15 cellular contexts compared by ENCODE assay signal in genomic region chr17:21174719-21175118, GRCh38. TPM values are rescaled to one million over a fixed set of nuclear protein-coding genes. Genes with fewer than 3 reads are reported as not detected.
DNase-seq lines count a peak whose midpoint lies in the region; FAIRE-seq and TF ChIP-seq lines count a peak whose summit lies in the region.
"Had no signal": no experiment of that assay in that cellular context is flagged by ENCODE, and none has a peak within 500 bp of the region (broad histone marks: within the 10 kb centered on the region; RNA-seq: fewer than 3 reads in every experiment).

No MANE protein-coding gene starts in this region.

- H3K4me3 ChIP-seq in AG10803 (ENCODE audit: low read length): no peak overlapping the region
- H3K4me3 ChIP-seq in foreskin fibroblast (ENCODE audit: low read depth in 1 of 2, low read length in 2 of 2): no peak overlapping the region
- no peak overlapping the region for H3K4me3 ChIP-seq in ovary
- H3K4me3 ChIP-seq: breast epithelium had no signal

- no peaks in the 10 kb centered on the region for H3K9me3 Mint-ChIP-seq in activated CD4-positive, alpha-beta memory T cell treated with anti-CD3 and anti-CD28 coated beads, Interleukin-2, amount 10 ng/mL, durations not matched to agents 7 days and 5 days
- H3K9me3 Mint-ChIP-seq: stimulated activated naive CD8-positive, alpha-beta T cell treated with anti-CD3 and anti-CD28 coated beads, Interleukin-15, Interleukin-2, amounts not matched to agents 100 ng/mL and 50 ng/mL, for 24 hours had no signal

- no peaks in the 10 kb centered on the region for H3K36me3 ChIP-seq in ovary

- TF ChIP-seq CTCF in AG10803 (conservative IDR thresholded peaks at IDR 0.05; ENCODE audit: low read length): no peak
- no peak for TF ChIP-seq CTCF in foreskin fibroblast (IDR thresholded peaks at IDR 0.05; ENCODE audit: low read depth, low read length)
- TF ChIP-seq CTCF in ovary (IDR thresholded peaks at IDR 0.05): no peak

- H3K27ac ChIP-seq in ovary: peak overlapping the region in 1 of 2 donors; percentile 13

- CTCF ChIA-PET in activated CD4-positive, alpha-beta memory T cell treated with anti-CD3 and anti-CD28 coated beads, Interleukin-2, amount 10 ng/mL, durations not matched to agents 7 days and 5 days (lab: Charles Lee): interaction anchor here (0.6 kb wide), 1 partner anchor 37 kb away, joined by 3 read pairs; no protein-coding TSS in a partner anchor

- no peak overlapping the region for H3K4me3 Mint-ChIP-seq in activated CD4-positive, alpha-beta memory T cell treated with anti-CD3 and anti-CD28 coated beads, Interleukin-2, amount 10 ng/mL, durations not matched to agents 7 days and 5 days
- H3K4me3 Mint-ChIP-seq: stimulated activated naive CD8-positive, alpha-beta T cell treated with anti-CD3 and anti-CD28 coated beads, Interleukin-15, Interleukin-2, amounts not matched to agents 100 ng/mL and 50 ng/mL, for 24 hours had no signal

- H3K4me1 ChIP-seq in ovary (ENCODE audit: insufficient read depth): peaks cover 15% of the 10 kb centered on the region

- H3K9me3 ChIP-seq in ovary: no peaks in the 10 kb centered on the region
- H3K9me3 ChIP-seq: breast epithelium had no signal

- DNase-seq in AG10803 (ENCODE audit: low read depth): peak; percentile 91
- DNase-seq in amniotic epithelial cell (ENCODE audit: low read depth): peak; percentile 86
- DNase-seq in foreskin fibroblast: peak; percentile 41 to 66
- DNase-seq in ovary: peak; percentile 36 to 84 (median 60)
- DNase-seq in activated CD4-positive, alpha-beta memory T cell treated with anti-CD3 and anti-CD28 coated beads, Interleukin-2, amount 10 ng/mL, durations not matched to agents 7 days and 5 days: no peak
- DNase-seq in cerebellar nuclear complex (lab: John Stamatoyannopoulos, UW): no peak
- DNase-seq in SHP77 (lab: John Stamatoyannopoulos, UW): no peak
- no peak for DNase-seq in GM12891 (ENCODE audit: insufficient read length, low spot score)
- DNase-seq: activated naive CD4-positive, alpha-beta T cell treated with Interleukin-2 at 50 U/mL for 16 hours; AML-193; KBM-7; NCI-H226; small intestine had no signal

- H3K27me3 ChIP-seq in ovary: no peaks in the 10 kb centered on the region
- H3K27me3 ChIP-seq: breast epithelium had no signal

- no peaks in the 10 kb centered on the region for H3K27me3 Mint-ChIP-seq in activated CD4-positive, alpha-beta memory T cell treated with anti-CD3 and anti-CD28 coated beads, Interleukin-2, amount 10 ng/mL, durations not matched to agents 7 days and 5 days
- H3K27me3 Mint-ChIP-seq: stimulated activated naive CD8-positive, alpha-beta T cell treated with anti-CD3 and anti-CD28 coated beads, Interleukin-15, Interleukin-2, amounts not matched to agents 100 ng/mL and 50 ng/mL, for 24 hours had no signal

- TF ChIP-seq POLR2A in ovary (IDR thresholded peaks at IDR 0.05): no peak
- TF ChIP-seq POLR2A in GM12891 (IDR thresholded peaks at IDR 0.05; ENCODE audit: low read depth, low read length): no peak

- no peak overlapping the region for H3K27ac Mint-ChIP-seq in activated CD4-positive, alpha-beta memory T cell treated with anti-CD3 and anti-CD28 coated beads, Interleukin-2, amount 10 ng/mL, durations not matched to agents 7 days and 5 days
- H3K27ac Mint-ChIP-seq: stimulated activated naive CD8-positive, alpha-beta T cell treated with anti-CD3 and anti-CD28 coated beads, Interleukin-15, Interleukin-2, amounts not matched to agents 100 ng/mL and 50 ng/mL, for 24 hours had no signal

- no peaks in the 10 kb centered on the region for H3K36me3 Mint-ChIP-seq in activated CD4-positive, alpha-beta memory T cell treated with anti-CD3 and anti-CD28 coated beads, Interleukin-2, amount 10 ng/mL, durations not matched to agents 7 days and 5 days (ENCODE audit: low read depth)

- peaks cover 14% of the 10 kb centered on the region for H3K4me1 Mint-ChIP-seq in activated CD4-positive, alpha-beta memory T cell treated with anti-CD3 and anti-CD28 coated beads, Interleukin-2, amount 10 ng/mL, durations not matched to agents 7 days and 5 days

- intact Hi-C loops in ovary (cut with DNase I): no loop called here

- TF ChIP-seq EP300 in ovary (IDR thresholded peaks at IDR 0.05): no peak

- POLR2A ChIA-PET in activated CD4-positive, alpha-beta memory T cell treated with anti-CD3 and anti-CD28 coated beads, Interleukin-2, amount 10 ng/mL, durations not matched to agents 7 days and 5 days (lab: Charles Lee): no interaction called here

- no peak for FAIRE-seq in GM12891 (lab: Jason Lieb, UNC)
- FAIRE-seq: small intestine had no signal

- 51 to 62% (median 54%) methylated on average over 8 of the region's 8 CpGs for WGBS in ovary, 3 donors

TF ChIP-seq in GM12891, 5 proteins besides CTCF, POLR2A, EP300 and RAD21:
- no peak for TF ChIP-seq PAX5 (IDR thresholded peaks at IDR 0.05; ENCODE audit: insufficient read depth, low read length, severe bottlenecking)
- TF ChIP-seq POLR2AphosphoS5 (IDR thresholded peaks at IDR 0.05; ENCODE audit: low read depth, low read length): no peak
- TF ChIP-seq TAF1 (IDR thresholded peaks at IDR 0.05; ENCODE audit: low read depth, low read length): no peak
- no peak for TF ChIP-seq SPI1 (IDR thresholded peaks at IDR 0.05; ENCODE audit: low read depth, low read length)
- TF ChIP-seq POU2F2 (IDR thresholded peaks at IDR 0.05; ENCODE audit: low read depth, low read length): no peak

RNA-seq across cellular contexts. Expression of gene TMEM11, which starts 39.2 kb away (rescaled TPM):
- 10 to 100 TPM; 10.5 to 18.5 (median 15.8) TPM for total RNA-seq in ovary
- polyA plus RNA-seq in ovary: 10 to 100 TPM; 17.1 to 20.0 TPM
- 10 to 100 TPM; 23.2 to 23.3 TPM for total RNA-seq in activated CD4-positive, alpha-beta memory T cell treated with anti-CD3 and anti-CD28 coated beads, Interleukin-2, amount 10 ng/mL, durations not matched to agents 7 days and 5 days
- polyA plus RNA-seq in GM12891 (2012; ENCODE audit: low read depth, missing spikeins): 21.1 TPM

RNA-seq across cellular contexts. Expression of gene DHRS7B, which starts 48.0 kb away (rescaled TPM):
- 10 to 100 TPM; 10.7 to 27.9 (median 13.6) TPM for total RNA-seq in ovary
- 10 to 100 TPM; 19.2 to 28.3 TPM for polyA plus RNA-seq in ovary
- 10 to 100 TPM; 12.1 to 15.3 TPM for total RNA-seq in activated CD4-positive, alpha-beta memory T cell treated with anti-CD3 and anti-CD28 coated beads, Interleukin-2, amount 10 ng/mL, durations not matched to agents 7 days and 5 days
- 11.0 TPM for polyA plus RNA-seq in GM12891 (2012; ENCODE audit: low read depth, missing spikeins)

Comparison
In these comparisons a context has a peak if more than half of its experiments do, and no peak if none do; other contexts are left out.
1. DNase-seq: peak in AG10803 (single experiment), amniotic epithelial cell (single experiment), foreskin fibroblast (2 of 2) and ovary (5 of 5); none in activated CD4-positive, alpha-beta memory T cell treated with anti-CD3 and anti-CD28 coated beads, Interleukin-2, amount 10 ng/mL, durations not matched to agents 7 days and 5 days (single experiment), cerebellar nuclear complex (0 of 2), SHP77 (0 of 2) and GM12891 (single experiment).